ENCODE assay signal across 8 cellular contexts in genomic region chr12:112126000-112126431, GRCh38. TPM values are rescaled to one million over a fixed set of nuclear protein-coding genes. Genes with fewer than 3 reads are reported as not detected.
DNase-seq lines count a peak whose midpoint lies in the region; ATAC-seq lines count a peak whose summit lies in the region.

No MANE protein-coding gene starts in this region.

- H3K36me3 ChIP-seq in subcutaneous abdominal adipose tissue (ENCODE audit: control insufficient read depth in 5 of 5, insufficient read depth in 5 of 5, low read length in 5 of 5), result peaks cover 0 to 6% (median 0%) of the 10 kb centered on the region in 5 donors

- peak overlapping the region; percentile 92 for H3K27ac ChIP-seq in subcutaneous abdominal adipose tissue (ENCODE audit: low read depth, low read length)

- POLR2A ChIA-PET in activated CD4-positive, alpha-beta T cell treated with anti-CD3 and anti-CD28 coated beads, Interleukin-2, amount 10 ng/mL, durations not matched to agents 7 days and 5 days (lab: Charles Lee), result interaction anchor here (1.5 kb wide), 1 partner anchor 852 kb away, joined by 3 read pairs; the partner anchor contains the start of gene OAS2

- peaks cover 4 to 53% (median 50%) of the 10 kb centered on the region in 5 donors for H3K4me1 ChIP-seq in subcutaneous abdominal adipose tissue (ENCODE audit: control insufficient read depth in 5 of 5, insufficient read depth in 5 of 5, low read length in 5 of 5)

- no peaks in the 10 kb centered on the region for H3K9me3 Mint-ChIP-seq in activated CD4-positive, alpha-beta T cell treated with anti-CD3 and anti-CD28 coated beads, Interleukin-2, amount 10 ng/mL, durations not matched to agents 7 days and 5 days
- H3K9me3 Mint-ChIP-seq in activated T-helper 2 cell treated with anti-CD3 and anti-CD28 coated beads, Interferon-gamma antibody, Interleukin-2, Interleukin-4, amounts not matched to agents 10 μg/mL and 5 μg/mL and 100 μg/mL, durations not matched to agents 14 hours and 24 hours and 36 hours, result no peaks in the 10 kb centered on the region
- H3K9me3 Mint-ChIP-seq in immature natural killer cell, result no peaks in the 10 kb centered on the region

- H3K4me3 ChIP-seq in subcutaneous abdominal adipose tissue (ENCODE audit: low read depth in 1 of 5, low read length in 5 of 5), result peak overlapping the region; percentile 71 to 97 (median 94)

- H3K27ac Mint-ChIP-seq in activated CD4-positive, alpha-beta T cell treated with anti-CD3 and anti-CD28 coated beads, Interleukin-2, amount 10 ng/mL, durations not matched to agents 7 days and 5 days, result peak overlapping the region; percentile 86
- peak overlapping the region; percentile 81 for H3K27ac Mint-ChIP-seq in activated T-helper 2 cell treated with anti-CD3 and anti-CD28 coated beads, Interferon-gamma antibody, Interleukin-2, Interleukin-4, amounts not matched to agents 10 μg/mL and 5 μg/mL and 100 μg/mL, durations not matched to agents 14 hours and 24 hours and 36 hours
- H3K27ac Mint-ChIP-seq in immature natural killer cell, result peak overlapping the region; percentile 65 to 89 (median 78)

- intact Hi-C loops in activated T-helper 2 cell treated with anti-CD3 and anti-CD28 coated beads, Interferon-gamma antibody, Interleukin-2, Interleukin-4, amounts not matched to agents 10 μg/mL and 5 μg/mL and 100 μg/mL, durations not matched to agents 14 hours and 24 hours and 36 hours (cut with micrococcal nuclease), result loop anchor here (1.0 to 10.0 kb wide), 3 partner anchors 18 to 439 kb away; partner anchors contain the start of genes ACAD10, BRAP, MAPKAPK5 and NAA25

- peak overlapping the region; percentile 92 for H3K4me3 Mint-ChIP-seq in activated CD4-positive, alpha-beta T cell treated with anti-CD3 and anti-CD28 coated beads, Interleukin-2, amount 10 ng/mL, durations not matched to agents 7 days and 5 days
- H3K4me3 Mint-ChIP-seq in activated T-helper 2 cell treated with anti-CD3 and anti-CD28 coated beads, Interferon-gamma antibody, Interleukin-2, Interleukin-4, amounts not matched to agents 10 μg/mL and 5 μg/mL and 100 μg/mL, durations not matched to agents 14 hours and 24 hours and 36 hours (ENCODE audit: low read depth), result peak overlapping the region; percentile 88
- peak overlapping the region; percentile 73 to 91 (median 88) for H3K4me3 Mint-ChIP-seq in immature natural killer cell

- no peak for DNase-seq in activated CD4-positive, alpha-beta T cell treated with anti-CD3 and anti-CD28 coated beads, Interleukin-2, amount 10 ng/mL, durations not matched to agents 7 days and 5 days
- DNase-seq in activated CD4-positive, alpha-beta T cell treated with anti-CD3 and anti-CD28 coated beads, Interleukin-2, amount 50 U/mL, for 48 hours, result no peak
- DNase-seq in activated T-helper 2 cell treated with anti-CD3 and anti-CD28 coated beads, Interferon-gamma antibody, Interleukin-2, Interleukin-4, amounts not matched to agents 10 μg/mL and 5 μg/mL and 100 μg/mL, durations not matched to agents 14 hours and 24 hours and 36 hours (ENCODE audit: low spot score), result no peak
- DNase-seq in immature natural killer cell, result no peak
- DNase-seq in SIG-M5 (lab: John Stamatoyannopoulos, UW), result no peak
- DNase-seq in cerebellar nuclear complex (lab: John Stamatoyannopoulos, UW), result no peak

- H3K9me3 ChIP-seq in subcutaneous abdominal adipose tissue (ENCODE audit: control insufficient read depth in 5 of 5, low read length in 5 of 5), result no peaks in the 10 kb centered on the region

- peaks cover 20% of the 10 kb centered on the region for H3K36me3 Mint-ChIP-seq in activated CD4-positive, alpha-beta T cell treated with anti-CD3 and anti-CD28 coated beads, Interleukin-2, amount 10 ng/mL, durations not matched to agents 7 days and 5 days (ENCODE audit: low read depth)
- H3K36me3 Mint-ChIP-seq in activated T-helper 2 cell treated with anti-CD3 and anti-CD28 coated beads, Interferon-gamma antibody, Interleukin-2, Interleukin-4, amounts not matched to agents 10 μg/mL and 5 μg/mL and 100 μg/mL, durations not matched to agents 14 hours and 24 hours and 36 hours (ENCODE audit: low read depth), result peaks cover 12% of the 10 kb centered on the region
- no peaks in the 10 kb centered on the region for H3K36me3 Mint-ChIP-seq in immature natural killer cell

- peaks cover 43% of the 10 kb centered on the region for H3K4me1 Mint-ChIP-seq in activated CD4-positive, alpha-beta T cell treated with anti-CD3 and anti-CD28 coated beads, Interleukin-2, amount 10 ng/mL, durations not matched to agents 7 days and 5 days
- peaks cover 33% of the 10 kb centered on the region for H3K4me1 Mint-ChIP-seq in activated T-helper 2 cell treated with anti-CD3 and anti-CD28 coated beads, Interferon-gamma antibody, Interleukin-2, Interleukin-4, amounts not matched to agents 10 μg/mL and 5 μg/mL and 100 μg/mL, durations not matched to agents 14 hours and 24 hours and 36 hours (ENCODE audit: low read depth)
- H3K4me1 Mint-ChIP-seq in immature natural killer cell, result peaks cover 43 to 52% of the 10 kb centered on the region in 2 donors

- no peak for ATAC-seq in HG03045 (IDR thresholded peaks at IDR 0.05; ENCODE audit: unreplicated experiment)

- H3K9ac ChIP-seq in subcutaneous abdominal adipose tissue (ENCODE audit: low read length in 5 of 5), result peak overlapping the region; percentile 56 to 95 (median 88)

- H3K27me3 ChIP-seq in subcutaneous abdominal adipose tissue (ENCODE audit: control insufficient read depth in 5 of 5, insufficient read depth in 4 of 5, low read length in 5 of 5), result no peaks in the 10 kb centered on the region

- CTCF ChIA-PET in activated CD4-positive, alpha-beta T cell treated with anti-CD3 and anti-CD28 coated beads, Interleukin-2, amount 10 ng/mL, durations not matched to agents 7 days and 5 days (lab: Charles Lee), result interaction anchor here (0.5 to 2.6 kb wide), 5 partner anchors 10 to 114 kb away, joined by 3 to 11 read pairs (median 3); partner anchors contain the start of gene NAA25

- peaks cover 5% of the 10 kb centered on the region for H3K27me3 Mint-ChIP-seq in activated CD4-positive, alpha-beta T cell treated with anti-CD3 and anti-CD28 coated beads, Interleukin-2, amount 10 ng/mL, durations not matched to agents 7 days and 5 days
- H3K27me3 Mint-ChIP-seq in activated T-helper 2 cell treated with anti-CD3 and anti-CD28 coated beads, Interferon-gamma antibody, Interleukin-2, Interleukin-4, amounts not matched to agents 10 μg/mL and 5 μg/mL and 100 μg/mL, durations not matched to agents 14 hours and 24 hours and 36 hours (ENCODE audit: low read depth), result no peaks in the 10 kb centered on the region
- peaks cover 2 to 9% (median 6%) of the 10 kb centered on the region in 3 donors for H3K27me3 Mint-ChIP-seq in immature natural killer cell (ENCODE audit: low read depth in 3 of 3)

RNA-seq across cellular contexts. Expression of gene TRAFD1, which starts 0.7 kb away (rescaled TPM):
- total RNA-seq in activated CD4-positive, alpha-beta T cell treated with anti-CD3 and anti-CD28 coated beads, Interleukin-2, amount 10 ng/mL, durations not matched to agents 7 days and 5 days, result 10 to 100 TPM; 68.9 to 70.4 TPM
- 34.7 and 37.5 TPM in 2 replicates for total RNA-seq in activated T-helper 2 cell treated with anti-CD3 and anti-CD28 coated beads, Interferon-gamma antibody, Interleukin-2, Interleukin-4, amounts not matched to agents 10 μg/mL and 5 μg/mL and 100 μg/mL, durations not matched to agents 14 hours and 24 hours and 36 hours
- polyA plus RNA-seq in immature natural killer cell, result 10 to 100 TPM; 46.2 to 84.6 (median 79.5) TPM

RNA-seq across cellular contexts. Expression of gene NAA25, which starts 17.4 kb away (rescaled TPM):
- total RNA-seq in activated CD4-positive, alpha-beta T cell treated with anti-CD3 and anti-CD28 coated beads, Interleukin-2, amount 10 ng/mL, durations not matched to agents 7 days and 5 days, result 10 to 100 TPM; 29.9 to 31.0 TPM
- total RNA-seq in activated T-helper 2 cell treated with anti-CD3 and anti-CD28 coated beads, Interferon-gamma antibody, Interleukin-2, Interleukin-4, amounts not matched to agents 10 μg/mL and 5 μg/mL and 100 μg/mL, durations not matched to agents 14 hours and 24 hours and 36 hours, result 43.3 and 48.7 TPM in 2 replicates
- polyA plus RNA-seq in immature natural killer cell, result 10 to 100 TPM in 1 of 3 donors, 1 to 10 TPM in 2; 3.9 to 20.3 (median 9.4) TPM
